Comparison of ENCODE assay signal across 19 cellular contexts in the genomic region with DNA sequence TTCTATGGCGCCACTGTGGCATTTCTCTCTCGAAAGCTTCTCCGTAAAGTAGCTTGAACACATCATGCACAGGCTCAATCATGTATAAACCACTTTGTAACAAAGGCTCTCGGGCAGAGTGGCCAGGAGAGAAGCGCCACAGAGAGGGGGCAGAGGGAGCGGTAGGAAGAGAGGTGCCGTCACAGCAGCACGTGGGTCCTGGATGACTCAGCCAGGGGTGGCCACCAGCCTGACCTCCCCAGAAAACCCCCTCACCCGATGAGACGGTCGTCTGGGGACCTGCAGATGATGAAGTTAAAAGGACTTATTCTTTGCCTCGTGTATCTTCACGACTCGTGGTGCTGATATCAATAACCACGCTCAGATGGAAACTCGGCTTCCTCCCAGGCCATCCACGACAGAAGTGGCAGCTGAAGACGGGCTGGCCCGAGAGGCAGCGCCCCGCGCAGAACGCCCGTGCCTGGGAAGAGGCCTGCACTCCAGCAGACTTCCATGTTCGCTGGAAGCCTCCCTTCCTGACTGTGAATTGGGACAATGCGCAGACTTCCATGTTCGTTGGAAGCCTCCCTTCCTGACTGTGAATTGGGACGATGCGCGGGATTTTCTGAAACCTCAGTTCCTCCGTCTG.
"Had no signal": no experiment of that assay in that cellular context is flagged by ENCODE, and none has a peak within 500 bp of the region (broad histone marks: within the 10 kb centered on the region; RNA-seq: fewer than 3 reads in every experiment).

No MANE protein-coding gene starts in this region.

- ATAC-seq: gastrocnemius medialis, heart left ventricle, pancreas had no signal

- DNase-seq: activated B cell treated with CpG ODN at 0.5 μM for 24 hours; activated CD4-positive, alpha-beta memory T cell treated with anti-CD3 and anti-CD28 coated beads for 36 hours; activated CD4-positive, alpha-beta T cell treated with anti-CD3 and anti-CD28 coated beads for 4 hours; activated gamma-delta T cell treated with Interleukin-2 at 50 U/mL for 16 hours; activated T-cell treated with anti-CD3 and anti-CD28 coated beads for 4 hours; effector CD4-positive, alpha-beta T cell; gastrocnemius medialis; heart left ventricle; left lung; midbrain; nephron progenitor cell; pancreas; right lobe of liver; stimulated activated CD4-positive, alpha-beta T cell treated with anti-CD3 and anti-CD28 coated beads, Interleukin-4, amount 100 ng/mL, for 1 hour; stomach had no signal

- H3K36me3 Mint-ChIP-seq: activated CD4-positive, alpha-beta memory T cell treated with anti-CD3 and anti-CD28 coated beads for 36 hours; activated naive CD8-positive, alpha-beta T cell had no signal

- H3K4me2 ChIP-seq: smooth muscle cell had no signal

- H3K4me1 ChIP-seq: gastrocnemius medialis, left lung, pancreas, right lobe of liver, upper lobe of left lung had no signal

- H3K9me3 ChIP-seq: gastrocnemius medialis, heart left ventricle, left lung, pancreas, right lobe of liver, stomach, upper lobe of left lung had no signal

- H3K27me3 Mint-ChIP-seq: activated naive CD8-positive, alpha-beta T cell had no signal

- H3K9me3 Mint-ChIP-seq: activated B cell treated with CpG ODN at 0.5 μM for 24 hours; activated CD4-positive, alpha-beta memory T cell treated with anti-CD3 and anti-CD28 coated beads for 36 hours; activated T-helper 1 cell treated with anti-CD3 and anti-CD28 coated beads, Interleukin-12 subunit alpha, Interleukin-12 subunit beta, Interleukin-2, Interleukin-4 antibody, amounts not matched to agents 30 ng/mL and 10 ng/mL and 1 ng/mL, durations not matched to agents 14 hours and 24 hours and 36 hours; nephron progenitor cell had no signal

- H3K27ac Mint-ChIP-seq: activated B cell treated with CpG ODN at 0.5 μM for 24 hours; activated CD4-positive, alpha-beta memory T cell treated with anti-CD3 and anti-CD28 coated beads for 36 hours; activated naive CD8-positive, alpha-beta T cell; activated T-helper 1 cell treated with anti-CD3 and anti-CD28 coated beads, Interleukin-12 subunit alpha, Interleukin-12 subunit beta, Interleukin-2, Interleukin-4 antibody, amounts not matched to agents 30 ng/mL and 10 ng/mL and 1 ng/mL, durations not matched to agents 14 hours and 24 hours and 36 hours; nephron progenitor cell had no signal

- H3K27me3 ChIP-seq: gastrocnemius medialis, pancreas, right lobe of liver, upper lobe of left lung had no signal

- H3K4me3 Mint-ChIP-seq: activated B cell treated with CpG ODN at 0.5 μM for 24 hours; activated CD4-positive, alpha-beta memory T cell treated with anti-CD3 and anti-CD28 coated beads for 36 hours; activated naive CD8-positive, alpha-beta T cell; activated T-helper 1 cell treated with anti-CD3 and anti-CD28 coated beads, Interleukin-12 subunit alpha, Interleukin-12 subunit beta, Interleukin-2, Interleukin-4 antibody, amounts not matched to agents 30 ng/mL and 10 ng/mL and 1 ng/mL, durations not matched to agents 14 hours and 24 hours and 36 hours; nephron progenitor cell had no signal

- H3K36me3 ChIP-seq: gastrocnemius medialis, heart left ventricle, left lung, pancreas, right lobe of liver, stomach, upper lobe of left lung had no signal

- H3K4me3 ChIP-seq: gastrocnemius medialis, heart left ventricle, left lung, pancreas, right lobe of liver, smooth muscle cell, stomach, upper lobe of left lung had no signal

- H3K27ac ChIP-seq: gastrocnemius medialis, heart left ventricle, left lung, pancreas, right lobe of liver, stomach, upper lobe of left lung had no signal
